ENCODE assay signal across 1 cellular context in the genomic region with DNA sequence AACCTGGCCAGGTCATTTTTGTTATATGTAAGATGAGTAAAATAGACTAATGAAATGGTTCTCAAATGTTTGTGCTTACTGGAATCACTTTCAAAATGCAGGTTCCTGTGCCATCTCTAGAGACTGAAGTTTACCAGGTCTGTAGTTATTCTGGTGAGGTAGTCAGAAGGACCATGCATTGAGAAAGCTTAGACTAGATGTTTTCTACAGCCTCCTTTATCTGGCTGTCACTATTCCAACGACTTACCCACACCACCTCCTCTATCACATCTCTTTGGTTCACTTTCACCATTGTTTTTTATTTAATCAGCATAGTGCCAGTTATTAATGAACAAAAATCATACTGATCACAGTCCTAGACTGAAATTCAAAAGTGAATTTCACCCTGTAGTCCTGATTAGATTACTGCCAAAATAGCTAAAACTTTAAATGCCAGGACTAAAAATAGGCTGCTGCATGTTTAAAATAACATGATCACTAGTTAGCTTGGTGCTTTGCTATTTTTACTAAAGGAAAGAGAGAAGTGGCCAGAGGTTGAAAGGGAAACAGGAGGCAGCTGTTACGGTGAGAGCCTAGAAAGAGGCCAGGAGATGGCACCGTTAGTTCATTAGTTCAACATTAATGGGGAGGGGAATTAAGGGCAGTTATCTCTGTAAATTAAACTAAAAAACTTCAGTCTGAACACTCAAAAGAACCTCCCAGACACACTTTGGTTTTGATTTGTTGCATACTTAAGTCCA.
TF ChIP-seq lines count a peak whose summit lies in the region.

No MANE protein-coding gene starts in this region.

TF ChIP-seq in HepG2, 621 proteins besides CTCF, POLR2A, EP300 and RAD21 (continued from another document):
- TF ChIP-seq SMC3 (IDR thresholded peaks at IDR 0.05; ENCODE audit: low read length) (peak; percentile 81), RFXANK (CRISPR knock-in tag; IDR thresholded peaks at IDR 0.05) (no peak), KDM4B (CRISPR knock-in tag; IDR thresholded peaks at IDR 0.05) (no peak), RXRA (CRISPR knock-in tag; IDR thresholded peaks at IDR 0.05) (no peak), NPAS2 (CRISPR knock-in tag; IDR thresholded peaks at IDR 0.05; ENCODE audit: borderline replicate concordance) (no peak), SRSF9 (IDR thresholded peaks at IDR 0.05; ENCODE audit: borderline replicate concordance, insufficient read depth, low read depth, low read length, poor library complexity, severe bottlenecking) (no peak), STAG1 (CRISPR knock-in tag; IDR thresholded peaks at IDR 0.05) (peak; percentile 91), FOXK2 (IDR thresholded peaks at IDR 0.05) (no peak), ZNF629 (CRISPR knock-in tag; conservative IDR thresholded peaks at IDR 0.05) (no peak)
- TF ChIP-seq, protein P1, sequence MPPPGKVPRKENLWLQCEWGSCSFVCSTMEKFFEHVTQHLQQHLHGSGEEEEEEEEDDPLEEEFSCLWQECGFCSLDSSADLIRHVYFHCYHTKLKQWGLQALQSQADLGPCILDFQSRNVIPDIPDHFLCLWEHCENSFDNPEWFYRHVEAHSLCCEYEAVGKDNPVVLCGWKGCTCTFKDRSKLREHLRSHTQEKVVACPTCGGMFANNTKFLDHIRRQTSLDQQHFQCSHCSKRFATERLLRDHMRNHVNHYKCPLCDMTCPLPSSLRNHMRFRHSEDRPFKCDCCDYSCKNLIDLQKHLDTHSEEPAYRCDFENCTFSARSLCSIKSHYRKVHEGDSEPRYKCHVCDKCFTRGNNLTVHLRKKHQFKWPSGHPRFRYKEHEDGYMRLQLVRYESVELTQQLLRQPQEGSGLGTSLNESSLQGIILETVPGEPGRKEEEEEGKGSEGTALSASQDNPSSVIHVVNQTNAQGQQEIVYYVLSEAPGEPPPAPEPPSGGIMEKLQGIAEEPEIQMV (CRISPR knock-in tag; IDR thresholded peaks at IDR 0.05; ENCODE audit: low read depth): no peak
TF ChIP-seq in HepG2: peak in this region for 2.
